20 cellular contexts compared by ENCODE assay signal in genomic region chr3:122094693-122095092, GRCh38. TPM values are rescaled to one million over a fixed set of nuclear protein-coding genes. Genes with fewer than 3 reads are reported as not detected.
DNase-seq lines count a peak whose midpoint lies in the region; ATAC-seq, FAIRE-seq and TF ChIP-seq lines count a peak whose summit lies in the region.
"Had no signal": no experiment of that assay in that cellular context is flagged by ENCODE, and none has a peak within 500 bp of the region (broad histone marks: within the 10 kb centered on the region; RNA-seq: fewer than 3 reads in every experiment).

No MANE protein-coding gene starts in this region.

- H4K20me1 ChIP-seq in OCI-LY3 (ENCODE audit: insufficient read depth, low read length) (no peaks in the 10 kb centered on the region), GM12878 (ENCODE audit: control insufficient read depth, insufficient read depth) (no peaks in the 10 kb centered on the region)

- intact Hi-C loops in activated CD4-positive, alpha-beta T cell treated with anti-CD3 and anti-CD28 coated beads, Interleukin-2, amount 10 ng/mL, durations not matched to agents 24 days and 14 days (cut with micrococcal nuclease) = loop anchor here (1.0 to 10.0 kb wide), 3 partner anchors 97 to 430 kb away; partner anchors contain the start of gene HCLS1
- intact Hi-C loops in GM12878 (cut with micrococcal nuclease; ENCODE audit: unreplicated experiment) = loop anchor here (2.0 to 10.0 kb wide), 2 partner anchors 14 to 430 kb away; partner anchors contain the start of gene HCLS1

- WGBS in GM12878 (ENCODE audit: insufficient coverage, insufficient replicate concordance, low lambda C conversion rate, missing lambda C conversion rate) = 43% methylated on average over 2 of the region's 2 CpGs

- TF ChIP-seq CTCF in GM12865 (IDR thresholded peaks at IDR 0.05; ENCODE audit: insufficient read depth, low read depth, low read length, missing control alignments) = no peak
- TF ChIP-seq CTCF in OCI-LY3 (IDR thresholded peaks at IDR 0.05; ENCODE audit: low read depth, low read length) = no peak
- TF ChIP-seq CTCF in GM12878 (IDR thresholded peaks at IDR 0.05 in 2 of 3, conservative IDR thresholded peaks at IDR 0.05 in 1 of 3; ENCODE audit: control insufficient read depth in 2 of 3, extremely low read depth in 1 of 3, insufficient read depth in 1 of 3, low read depth in 3 of 3, low read length in 3 of 3) = no peak

- H3K9me3 ChIP-seq in OCI-LY3 (ENCODE audit: insufficient read depth, low read length) (no peaks in the 10 kb centered on the region), GM12878 (replicated peaks; ENCODE audit: control insufficient read depth, insufficient read depth, low read length) (no peaks in the 10 kb centered on the region; the same call in 2 of the 3 replicates)

- H3K36me3 ChIP-seq in OCI-LY3 (replicated peaks; ENCODE audit: low read depth, low read length) (peaks cover 7% of the 10 kb centered on the region), GM12878 (ENCODE audit: control insufficient read depth in 2 of 2, insufficient read depth in 2 of 2, low read length in 1 of 2) (no peaks in the 10 kb centered on the region)

- peak overlapping the region; percentile 21; the same call in 1 of the 2 replicates for H3K9ac ChIP-seq in OCI-LY3 (ENCODE audit: low read length)
- H3K9ac ChIP-seq in GM12878 (ENCODE audit: control insufficient read depth, insufficient read depth, low read length) = peak overlapping the region; percentile 25

- H3K9me3 Mint-ChIP-seq in activated CD4-positive, alpha-beta T cell treated with anti-CD3 and anti-CD28 coated beads, Interleukin-2, amount 10 ng/mL, durations not matched to agents 24 days and 14 days = no peaks in the 10 kb centered on the region
- H3K9me3 Mint-ChIP-seq: IgD-negative memory B cell had no signal

- H3K27ac ChIP-seq in OCI-LY3 (ENCODE audit: low read length) (peak overlapping the region; percentile 71), GM12878 (ENCODE audit: control insufficient read depth, insufficient read depth) (peak overlapping the region; percentile 85)

- in situ Hi-C loops in GM12878 (cut with MboI) = loop anchor here (5.0 kb wide), 1 partner anchor 547 kb away; the partner anchor contains the start of gene POLQ

- CTCF ChIA-PET in GM12878 (lab: Yijun Ruan, JAX) = interaction anchor here (0.6 to 10.5 kb wide), 19 partner anchors 8 to 548 kb away, joined by 3 to 114 read pairs (median 4); partner anchors contain the start of gene POLQ

- no peaks in the 10 kb centered on the region for H3K27me3 Mint-ChIP-seq in activated CD4-positive, alpha-beta T cell treated with anti-CD3 and anti-CD28 coated beads, Interleukin-2, amount 10 ng/mL, durations not matched to agents 24 days and 14 days

- H3K4me1 ChIP-seq in OCI-LY3 (ENCODE audit: low read length) (peaks cover 85% of the 10 kb centered on the region), GM12878 (ENCODE audit: control insufficient read depth, insufficient read depth, low read length) (peaks cover 77% of the 10 kb centered on the region)

- SMC1A ChIA-PET in GM12878 (lab: Charles Lee; ENCODE audit: uncharacterized antibody, unreplicated experiment) = interaction anchor here (0.8 to 33.7 kb wide), 24 partner anchors 9 to 548 kb away, joined by 3 to 882 read pairs (median 4); partner anchors contain the start of genes ILDR1 and SLC15A2

- BruUV-seq in GM12878 (replicated peaks; lab: Mats Ljungman, UMichigan) = no TSS peak

- peak overlapping the region; percentile 33 for H3K4me3 Mint-ChIP-seq in activated CD4-positive, alpha-beta T cell treated with anti-CD3 and anti-CD28 coated beads, Interleukin-2, amount 10 ng/mL, durations not matched to agents 24 days and 14 days

- peaks cover 11% of the 10 kb centered on the region; the same call in 1 of the 2 replicates for H3K79me2 ChIP-seq in OCI-LY3 (ENCODE audit: low read length)
- peaks cover 17% of the 10 kb centered on the region for H3K79me2 ChIP-seq in GM12878 (ENCODE audit: control insufficient read depth, insufficient read depth, low read length)

- POLR2A ChIA-PET in GM12878 (lab: Charles Lee) = interaction anchor here (0.6 to 9.9 kb wide), 12 partner anchors 9 to 263 kb away, joined by 3 to 165 read pairs (median 4); no protein-coding TSS in a partner anchor

- H3K4me2 ChIP-seq in OCI-LY3 (ENCODE audit: low read length) (peak overlapping the region; percentile 53), GM12878 (ENCODE audit: control insufficient read depth, insufficient read depth) (peak overlapping the region; percentile 68)

- H3K4me3 ChIP-seq in GM12865 (ENCODE audit: low read depth, low read length) (no peak overlapping the region), OCI-LY3 (ENCODE audit: low read length) (no peak overlapping the region), GM12878 (peak overlapping the region; percentile 11; the same call in 1 of the 2 replicates)

- H3K36me3 Mint-ChIP-seq in activated CD4-positive, alpha-beta T cell treated with anti-CD3 and anti-CD28 coated beads, Interleukin-2, amount 10 ng/mL, durations not matched to agents 24 days and 14 days (ENCODE audit: low read depth) = no peaks in the 10 kb centered on the region

- no peaks in the 10 kb centered on the region for H3K27me3 ChIP-seq in OCI-LY3 (ENCODE audit: low read depth, low read length)
- H3K27me3 ChIP-seq in GM12878 (replicated peaks in 1 of 2; ENCODE audit: control insufficient read depth in 2 of 2, insufficient read depth in 2 of 2, low read length in 1 of 2) = no peaks in the 10 kb centered on the region

- no peak for TF ChIP-seq POLR2A in GM12878 (IDR thresholded peaks at IDR 0.05; ENCODE audit: low read depth, low read length)

- no peak for TF ChIP-seq EP300 in GM12878 (IDR thresholded peaks at IDR 0.05; ENCODE audit: borderline replicate concordance in 1 of 2, control insufficient read depth in 1 of 2, low read depth in 2 of 2, low read length in 2 of 2)

- H3K27ac Mint-ChIP-seq in activated CD4-positive, alpha-beta T cell treated with anti-CD3 and anti-CD28 coated beads, Interleukin-2, amount 10 ng/mL, durations not matched to agents 24 days and 14 days = peak overlapping the region; percentile 8

- TF ChIP-seq RAD21 in GM12878 (IDR thresholded peaks at IDR 0.05; ENCODE audit: insufficient read depth, low read depth, low read length) = no peak

- H3K4me1 Mint-ChIP-seq in activated CD4-positive, alpha-beta T cell treated with anti-CD3 and anti-CD28 coated beads, Interleukin-2, amount 10 ng/mL, durations not matched to agents 24 days and 14 days = peaks cover 28% of the 10 kb centered on the region

- peak; percentile 56 for DNase-seq in activated CD4-positive, alpha-beta T cell treated with anti-CD3 and anti-CD28 coated beads, Interleukin-2, amount 10 ng/mL, durations not matched to agents 24 days and 14 days
- no peak for DNase-seq in activated CD4-positive, alpha-beta T cell treated with anti-CD3 and anti-CD28 coated beads for 4 hours
- DNase-seq in GM12865 (ENCODE audit: low read depth) = peak; percentile 37
- DNase-seq in GM12878 (ENCODE audit: low read depth, low spot score) = no peak
- no peak for DNase-seq in superior temporal gyrus (ENCODE audit: extremely low spot score)
- no peak for DNase-seq in iPS-NIHi11 (ENCODE audit: low spot score)
- no peak for DNase-seq in globus pallidus (ENCODE audit: low spot score)
- DNase-seq: C1 segment of cervical spinal cord, DMS 273 treated with DMSO at 0.1 percent for 48 hours, HCEC 1CT, NCI-H1092, NCI-H1694, NCI-H2171 treated with DMSO at 0.1 percent for 48 hours, NCI-H774 had no signal

- no peak for FAIRE-seq in GM12878 (lab: Jason Lieb, UNC)
- FAIRE-seq: A204.1 had no signal

- no peak for ATAC-seq in GM12878

- RAD21 ChIA-PET in GM12878 (lab: Charles Lee; ENCODE audit: unreplicated experiment) = interaction anchor here (0.6 to 16.0 kb wide), 26 partner anchors 6 to 547 kb away, joined by 3 to 426 read pairs (median 5); no protein-coding TSS in a partner anchor

- no peak overlapping the region for H2AFZ ChIP-seq in OCI-LY3 (ENCODE audit: low read depth, low read length)
- H2AFZ ChIP-seq in GM12878 (ENCODE audit: control insufficient read depth, low read depth, low read length) = no peak overlapping the region

TF ChIP-seq in GM12878, 131 proteins besides CTCF, POLR2A, EP300 and RAD21 (continues in another document):
- TF ChIP-seq BCL3 (IDR thresholded peaks at IDR 0.05; ENCODE audit: borderline replicate concordance, insufficient read depth, low read depth, low read length, poor library complexity, severe bottlenecking) (no peak), CEBPB (IDR thresholded peaks at IDR 0.05; ENCODE audit: borderline replicate concordance in 1 of 2, low read depth in 2 of 2, low read length in 2 of 2) (no peak), SUPT20H (IDR thresholded peaks at IDR 0.05; ENCODE audit: borderline replicate concordance, control insufficient read depth, low read depth, low read length) (no peak)

RNA-seq across cellular contexts. Expression of gene CD86, which starts 39.5 kb away (rescaled TPM):
- 1.4 TPM in 2 replicates for total RNA-seq in activated CD4-positive, alpha-beta T cell treated with anti-CD3 and anti-CD28 coated beads, Interleukin-2, amount 10 ng/mL, durations not matched to agents 24 days and 14 days
- total RNA-seq in GM12878 (2013; cell fraction: nucleolus; rRNA removed) = 126 and 130 TPM in 2 replicates
- 40.9 and 50.5 TPM in 2 replicates for total RNA-seq in GM12878 (2014; rRNA removed)
- total RNA-seq in GM12878 (2014; rRNA removed; fragmentation: Illumina TruSeq; extraction: Trizol) = 57.6 and 58.8 TPM in 2 replicates
- 41.9 and 49.8 TPM in 2 replicates for total RNA-seq in GM12878 (2021)
- 18.9 TPM for polyA plus RNA-seq in GM12878 (2011; ENCODE audit: low read depth)
- polyA plus RNA-seq in GM12878 (2011; rRNA removed) = 100 and 126 TPM in 2 replicates
- polyA plus RNA-seq in GM12878 (2011; cell fraction: cytosol; rRNA removed) = 49.2 and 59.8 TPM in 2 replicates
- 32.9 and 37.0 TPM in 2 replicates for polyA plus RNA-seq in GM12878 (2011; cell fraction: nucleus; rRNA removed)
- polyA plus RNA-seq in GM12878 (2012) = 18.5 and 26.0 TPM in 2 replicates
- polyA plus RNA-seq in GM12878 (2014; fragmentation: Illumina TruSeq; extraction: Trizol) = 75.1 and 112 TPM in 2 replicates
- 10 to 100 TPM; 68.0 to 79.5 TPM for polyA plus RNA-seq in GM12878 (2014; fragmentation: Nextera tagmentation; extraction: Ambion mirVana)
- 40.6 and 50.0 TPM in 2 replicates for polyA plus RNA-seq in GM12878 (2014; rRNA removed)
- polyA plus RNA-seq in GM12878 (2016; fragmentation: Nextera tagmentation; extraction: Ambion mirVana) = 10 to 100 TPM; 48.5 to 53.5 TPM
- polyA minus RNA-seq in GM12878 (2011; rRNA and poly(A)+ RNA removed) = 63.2 and 76.4 TPM in 2 replicates
- 14.0 and 20.2 TPM in 2 replicates for polyA minus RNA-seq in GM12878 (2011; cell fraction: cytosol; rRNA and poly(A)+ RNA removed)
- polyA minus RNA-seq in GM12878 (2011; cell fraction: nucleus; rRNA and poly(A)+ RNA removed) = 45.3 and 52.9 TPM in 2 replicates
- total RNA-seq: HT1080, NCI-H460, RPMI7951 had no signal

Comparison
In these comparisons a context has a peak if more than half of its experiments do, and no peak if none do; other contexts are left out.
1. DNase-seq: peak in activated CD4-positive, alpha-beta T cell treated with anti-CD3 and anti-CD28 coated beads, Interleukin-2, amount 10 ng/mL, durations not matched to agents 24 days and 14 days (single experiment) and GM12865 (single experiment); none in activated CD4-positive, alpha-beta T cell treated with anti-CD3 and anti-CD28 coated beads for 4 hours (0 of 2), GM12878 (single experiment), superior temporal gyrus (single experiment), iPS-NIHi11 (single experiment) and globus pallidus (single experiment).
2. RNA of gene CD86, which starts 39.5 kb away (total RNA-seq): 40.9 to 130 TPM in GM12878; 1.4 TPM in activated CD4-positive, alpha-beta T cell treated with anti-CD3 and anti-CD28 coated beads, Interleukin-2, amount 10 ng/mL, durations not matched to agents 24 days and 14 days; every median in the first group is over 10 times any median in the second.